In the genomic region with DNA sequence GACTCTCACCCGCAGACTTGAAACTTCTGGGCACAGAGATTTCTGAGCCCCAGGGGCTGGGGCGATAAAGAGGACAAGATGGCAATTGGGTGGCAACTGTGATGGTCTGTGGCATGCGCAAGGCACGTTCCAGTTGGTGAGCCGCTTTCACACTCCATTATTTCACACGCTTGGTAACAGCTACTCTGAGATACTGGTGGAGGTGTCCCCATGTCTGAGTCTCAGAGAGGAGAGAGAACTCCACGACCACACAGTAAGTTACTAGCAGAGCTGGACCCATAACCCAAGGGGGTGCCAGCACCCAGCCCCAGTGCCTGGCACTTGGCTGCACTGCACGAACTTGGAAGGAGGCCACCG, we compare ENCODE assay signal across 8 cellular contexts. TPM values are rescaled to one million over a fixed set of nuclear protein-coding genes. Genes with fewer than 3 reads are reported as not detected.
DNase-seq lines count a peak whose midpoint lies in the region; ATAC-seq, FAIRE-seq and TF ChIP-seq lines count a peak whose summit lies in the region.

No MANE protein-coding gene starts in this region.

- no TSS peak for BruUV-seq in HepG2 (replicated peaks; lab: Mats Ljungman, UMichigan)

- H3K9ac ChIP-seq in HepG2 (ENCODE audit: insufficient read depth, low read depth, low read length): no peak overlapping the region

- H3K4me3 Mint-ChIP-seq in activated naive CD8-positive, alpha-beta T cell treated with anti-CD3 and anti-CD28 coated beads, Interleukin-2, amount 10 ng/mL, durations not matched to agents 7 days and 5 days: no peak overlapping the region
- no peak overlapping the region for H3K4me3 Mint-ChIP-seq in activated naive CD8-positive, alpha-beta T cell treated with anti-CD3 and anti-CD28 coated beads, Interleukin-2, amount 50 U/mL, for 24 hours

- POLR2A ChIA-PET in activated naive CD8-positive, alpha-beta T cell treated with anti-CD3 and anti-CD28 coated beads, Interleukin-2, amount 10 ng/mL, durations not matched to agents 7 days and 5 days (lab: Charles Lee): no interaction called here
- POLR2A ChIA-PET in HepG2 (lab: Yijun Ruan, JAX): no interaction called here

- H3K27me3 Mint-ChIP-seq in activated naive CD8-positive, alpha-beta T cell treated with anti-CD3 and anti-CD28 coated beads, Interleukin-2, amount 10 ng/mL, durations not matched to agents 7 days and 5 days: peaks cover 87% of the 10 kb centered on the region
- H3K27me3 Mint-ChIP-seq in activated naive CD8-positive, alpha-beta T cell treated with anti-CD3 and anti-CD28 coated beads, Interleukin-2, amount 50 U/mL, for 24 hours: peaks cover 84% of the 10 kb centered on the region

- no peak for FAIRE-seq in HepG2 (lab: Jason Lieb, UNC)

- H3K27ac ChIP-seq in breast epithelium: no peak overlapping the region
- H3K27ac ChIP-seq in HepG2 (ENCODE audit: extremely low read length, insufficient read depth, low read length): no peak overlapping the region
- H3K27ac ChIP-seq in upper lobe of right lung: no peak overlapping the region

- H3K9me3 ChIP-seq in breast epithelium (no peaks in the 10 kb centered on the region), HepG2 (ENCODE audit: low read length) (no peaks in the 10 kb centered on the region), upper lobe of right lung (no peaks in the 10 kb centered on the region)

- H3K4me3 ChIP-seq in breast epithelium: peak overlapping the region in 2 of 3 donors; percentile 24 to 53
- H3K4me3 ChIP-seq in HepG2 (replicated peaks in 1 of 3; ENCODE audit: insufficient read depth in 1 of 3, low read depth in 2 of 3, low read length in 3 of 3): peak overlapping the region in 1 of 3 experiments; percentile 52; a peak in 1 of 6 replicates
- H3K4me3 ChIP-seq in upper lobe of right lung: no peak overlapping the region

- ATAC-seq in activated naive CD8-positive, alpha-beta T cell treated with anti-CD3 and anti-CD28 coated beads, Interleukin-2, amount 10 ng/mL, durations not matched to agents 7 days and 5 days (ENCODE audit: low read depth): peak; percentile 16
- ATAC-seq in activated naive CD8-positive, alpha-beta T cell treated with anti-CD3 and anti-CD28 coated beads, Interleukin-2, amount 50 U/mL, for 24 hours: no peak
- ATAC-seq in HepG2 (peak; percentile 7), upper lobe of right lung (peak; percentile 7), HG02885 (IDR thresholded peaks at IDR 0.05; ENCODE audit: poor library complexity, unreplicated experiment) (no peak), HG03159 (IDR thresholded peaks at IDR 0.05; ENCODE audit: unreplicated experiment) (no peak)

- H4K20me1 ChIP-seq in HepG2 (ENCODE audit: insufficient read depth, low read length): no peaks in the 10 kb centered on the region

- CTCF ChIA-PET in HepG2 (lab: Yijun Ruan, JAX; ENCODE audit: low intra/inter-chr PET ratio, low total read pairs): no interaction called here

- 0% methylated on average over 1 of the region's 9 CpGs for WGBS in HepG2 (ENCODE audit: low lambda C conversion rate)

- TF ChIP-seq EP300 in HepG2 (IDR thresholded peaks at IDR 0.05; ENCODE audit: low read depth in 2 of 2, low read length in 2 of 2) (no peak), HepG2 (CRISPR knock-in tag; IDR thresholded peaks at IDR 0.05; ENCODE audit: borderline replicate concordance) (no peak)

- H3K79me2 ChIP-seq in HepG2 (ENCODE audit: insufficient read depth, low read length): no peaks in the 10 kb centered on the region

- H2AFZ ChIP-seq in HepG2 (ENCODE audit: low read length): no peak overlapping the region

- H3K4me1 ChIP-seq in breast epithelium (no peaks in the 10 kb centered on the region), HepG2 (ENCODE audit: insufficient read depth, low read length) (peaks cover 62% of the 10 kb centered on the region), upper lobe of right lung (peaks cover 6% of the 10 kb centered on the region)

- in situ Hi-C loops in HepG2 (cut with HindIII; ENCODE audit: extremely low pct_ligation_motif_present, low pct_unique_long_range_greater_than_20kb): no loop called here

- no peaks in the 10 kb centered on the region for H3K36me3 Mint-ChIP-seq in activated naive CD8-positive, alpha-beta T cell treated with anti-CD3 and anti-CD28 coated beads, Interleukin-2, amount 10 ng/mL, durations not matched to agents 7 days and 5 days
- H3K36me3 Mint-ChIP-seq in activated naive CD8-positive, alpha-beta T cell treated with anti-CD3 and anti-CD28 coated beads, Interleukin-2, amount 50 U/mL, for 24 hours (ENCODE audit: low read depth): no peaks in the 10 kb centered on the region

- no peaks in the 10 kb centered on the region for H3K9me3 Mint-ChIP-seq in activated naive CD8-positive, alpha-beta T cell treated with anti-CD3 and anti-CD28 coated beads, Interleukin-2, amount 10 ng/mL, durations not matched to agents 7 days and 5 days
- no peaks in the 10 kb centered on the region for H3K9me3 Mint-ChIP-seq in activated naive CD8-positive, alpha-beta T cell treated with anti-CD3 and anti-CD28 coated beads, Interleukin-2, amount 50 U/mL, for 24 hours

- H3K4me1 Mint-ChIP-seq in activated naive CD8-positive, alpha-beta T cell treated with anti-CD3 and anti-CD28 coated beads, Interleukin-2, amount 10 ng/mL, durations not matched to agents 7 days and 5 days: peaks cover 7% of the 10 kb centered on the region
- peaks cover 9% of the 10 kb centered on the region for H3K4me1 Mint-ChIP-seq in activated naive CD8-positive, alpha-beta T cell treated with anti-CD3 and anti-CD28 coated beads, Interleukin-2, amount 50 U/mL, for 24 hours

- no peak for TF ChIP-seq RAD21 in HepG2 (CRISPR knock-in tag; IDR thresholded peaks at IDR 0.05)

- intact Hi-C loops in breast epithelium (cut with DNase I; ENCODE audit: low total_unique reads): no loop called here
- intact Hi-C loops in HepG2 (cut with micrococcal nuclease; ENCODE audit: unreplicated experiment): loop anchor here (5.0 kb wide), 1 partner anchor 46 kb away; a partner anchor contains a TSS
- intact Hi-C loops in upper lobe of right lung (cut with DNase I): no loop called here

- H3K27me3 ChIP-seq in breast epithelium: peaks cover under 1 to 28% of the 10 kb centered on the region in 2 donors
- H3K27me3 ChIP-seq in HepG2 (ENCODE audit: control insufficient read depth in 1 of 2, insufficient read depth in 2 of 2, low read length in 2 of 2): peaks cover 6 to 50% of the 10 kb centered on the region in 2 experiments; a peak in 4 of 5 replicates
- H3K27me3 ChIP-seq in upper lobe of right lung: peaks cover 75% of the 10 kb centered on the region

- H3K36me3 ChIP-seq in breast epithelium (no peaks in the 10 kb centered on the region), HepG2 (replicated peaks in 1 of 2; ENCODE audit: control insufficient read depth in 1 of 2, insufficient read depth in 2 of 2, low read length in 2 of 2) (no peaks in the 10 kb centered on the region), upper lobe of right lung (no peaks in the 10 kb centered on the region)

- DNase-seq in activated naive CD8-positive, alpha-beta T cell treated with anti-CD3 and anti-CD28 coated beads, Interleukin-2, amount 10 ng/mL, durations not matched to agents 7 days and 5 days: no peak
- DNase-seq in activated naive CD8-positive, alpha-beta T cell treated with anti-CD3 and anti-CD28 coated beads, Interleukin-2, amount 50 U/mL, for 24 hours: no peak
- DNase-seq in breast epithelium (ENCODE audit: low spot score in 2 of 2) (no peak), HepG2 (ENCODE audit: low spot score) (no peak), upper lobe of right lung (no peak), kidney tubule cell (ENCODE audit: low spot score) (no peak)

- peak overlapping the region; percentile 56 for H3K4me2 ChIP-seq in HepG2 (ENCODE audit: low read depth, low read length)

- TF ChIP-seq POLR2A in breast epithelium (IDR thresholded peaks at IDR 0.05) (no peak), HepG2 (IDR thresholded peaks at IDR 0.05; ENCODE audit: insufficient read depth in 1 of 2, low read depth in 2 of 2, low read length in 2 of 2) (no peak)

- H3K27ac Mint-ChIP-seq in activated naive CD8-positive, alpha-beta T cell treated with anti-CD3 and anti-CD28 coated beads, Interleukin-2, amount 10 ng/mL, durations not matched to agents 7 days and 5 days: no peak overlapping the region
- H3K27ac Mint-ChIP-seq in activated naive CD8-positive, alpha-beta T cell treated with anti-CD3 and anti-CD28 coated beads, Interleukin-2, amount 50 U/mL, for 24 hours: no peak overlapping the region

- TF ChIP-seq CTCF in breast epithelium (IDR thresholded peaks at IDR 0.05) (no peak), HepG2 (CRISPR knock-in tag; IDR thresholded peaks at IDR 0.05) (no peak), upper lobe of right lung (IDR thresholded peaks at IDR 0.05) (no peak)

RNA-seq across cellular contexts. Expression of a gene that starts 6.0 kb away (rescaled TPM):
- total RNA-seq in activated naive CD8-positive, alpha-beta T cell treated with anti-CD3 and anti-CD28 coated beads, Interleukin-2, amount 10 ng/mL, durations not matched to agents 7 days and 5 days: not detected
- total RNA-seq in breast epithelium (not detected), HepG2 (2016; rRNA removed; fragmentation: Illumina TruSeq; extraction: Trizol) (not detected in 2 replicates), upper lobe of right lung (not detected)
- not detected in 2 replicates for total RNA-seq in HepG2 (2016; cell fraction: cytosol; rRNA removed; fragmentation: Illumina TruSeq; extraction: Trizol; ENCODE audit: low read depth)
- total RNA-seq in HepG2 (2016; cell fraction: insoluble cytoplasmic fraction; rRNA removed; fragmentation: Illumina TruSeq; extraction: Trizol): not detected in 2 replicates
- total RNA-seq in HepG2 (2016; cell fraction: membrane; rRNA removed; fragmentation: Illumina TruSeq; extraction: Trizol): not detected in 2 replicates
- total RNA-seq in HepG2 (2016; cell fraction: nucleus; rRNA removed; fragmentation: Illumina TruSeq; extraction: Trizol): not detected in 2 replicates
- not detected in 2 replicates for polyA plus RNA-seq in HepG2 (2011; rRNA removed)
- 0.03 TPM in 1 of 2 replicates, not detected in the other for polyA plus RNA-seq in HepG2 (2011; cell fraction: cytosol; rRNA removed)
- polyA plus RNA-seq in HepG2 (2011; cell fraction: nucleus; rRNA removed): not detected in 2 replicates
- polyA plus RNA-seq in HepG2 (2012): not detected in 2 replicates
- polyA plus RNA-seq in HepG2 (2016; cell fraction: cytosol; fragmentation: Illumina TruSeq; extraction: Trizol; ENCODE audit: low read depth): not detected in 2 replicates
- not detected in 2 replicates for polyA plus RNA-seq in HepG2 (2016; cell fraction: insoluble cytoplasmic fraction; fragmentation: Illumina TruSeq; extraction: Trizol; ENCODE audit: low read depth)
- not detected in 2 replicates for polyA plus RNA-seq in HepG2 (2016; cell fraction: membrane; fragmentation: Illumina TruSeq; extraction: Trizol; ENCODE audit: low read depth)
- not detected in 2 replicates for polyA plus RNA-seq in HepG2 (2016; cell fraction: nucleus; fragmentation: Illumina TruSeq; extraction: Trizol; ENCODE audit: insufficient read depth, low read depth)
- not detected in 2 replicates for polyA minus RNA-seq in HepG2 (2011; rRNA and poly(A)+ RNA removed; ENCODE audit: low replicate concordance)
- polyA minus RNA-seq in HepG2 (2011; cell fraction: cytosol; rRNA and poly(A)+ RNA removed): not detected in 2 replicates
- not detected in 2 replicates for polyA minus RNA-seq in HepG2 (2011; cell fraction: nucleus; rRNA and poly(A)+ RNA removed)

RNA-seq across cellular contexts. Expression of a gene that starts 6.9 kb away (rescaled TPM):
- 1 to 10 TPM in 1 of 2 experiments, under 1 TPM in 1; 0.91 to 1.4 TPM for total RNA-seq in activated naive CD8-positive, alpha-beta T cell treated with anti-CD3 and anti-CD28 coated beads, Interleukin-2, amount 10 ng/mL, durations not matched to agents 7 days and 5 days
- total RNA-seq in breast epithelium (10 to 100 TPM in 2 of 3 donors, 1 to 10 TPM in 1; 8.9 to 18.0 (median 14.9) TPM), HepG2 (2016; rRNA removed; fragmentation: Illumina TruSeq; extraction: Trizol) (18.9 and 24.2 TPM in 2 replicates), upper lobe of right lung (5.9 TPM)
- total RNA-seq in HepG2 (2016; cell fraction: cytosol; rRNA removed; fragmentation: Illumina TruSeq; extraction: Trizol; ENCODE audit: low read depth): 15.4 and 17.8 TPM in 2 replicates
- 18.4 and 24.9 TPM in 2 replicates for total RNA-seq in HepG2 (2016; cell fraction: insoluble cytoplasmic fraction; rRNA removed; fragmentation: Illumina TruSeq; extraction: Trizol)
- 25.0 and 25.7 TPM in 2 replicates for total RNA-seq in HepG2 (2016; cell fraction: membrane; rRNA removed; fragmentation: Illumina TruSeq; extraction: Trizol)
- total RNA-seq in HepG2 (2016; cell fraction: nucleus; rRNA removed; fragmentation: Illumina TruSeq; extraction: Trizol): 24.1 and 25.4 TPM in 2 replicates
- polyA plus RNA-seq in HepG2 (2011; rRNA removed): 44.4 and 65.7 TPM in 2 replicates
- polyA plus RNA-seq in HepG2 (2011; cell fraction: cytosol; rRNA removed): 51.3 and 51.5 TPM in 2 replicates
- 13.4 and 13.6 TPM in 2 replicates for polyA plus RNA-seq in HepG2 (2011; cell fraction: nucleus; rRNA removed)
- polyA plus RNA-seq in HepG2 (2012): 25.3 and 25.4 TPM in 2 replicates
- 22.6 and 32.8 TPM in 2 replicates for polyA plus RNA-seq in HepG2 (2016; cell fraction: cytosol; fragmentation: Illumina TruSeq; extraction: Trizol; ENCODE audit: low read depth)
- 25.8 and 26.8 TPM in 2 replicates for polyA plus RNA-seq in HepG2 (2016; cell fraction: insoluble cytoplasmic fraction; fragmentation: Illumina TruSeq; extraction: Trizol; ENCODE audit: low read depth)
- 31.8 and 34.1 TPM in 2 replicates for polyA plus RNA-seq in HepG2 (2016; cell fraction: membrane; fragmentation: Illumina TruSeq; extraction: Trizol; ENCODE audit: low read depth)
- 38.2 and 40.9 TPM in 2 replicates for polyA plus RNA-seq in HepG2 (2016; cell fraction: nucleus; fragmentation: Illumina TruSeq; extraction: Trizol; ENCODE audit: insufficient read depth, low read depth)
- polyA minus RNA-seq in HepG2 (2011; rRNA and poly(A)+ RNA removed; ENCODE audit: low replicate concordance): 11.9 and 47.4 TPM in 2 replicates
- polyA minus RNA-seq in HepG2 (2011; cell fraction: cytosol; rRNA and poly(A)+ RNA removed): 22.6 and 22.7 TPM in 2 replicates
- polyA minus RNA-seq in HepG2 (2011; cell fraction: nucleus; rRNA and poly(A)+ RNA removed): 6.4 and 12.8 TPM in 2 replicates

RNA-seq across cellular contexts. Expression of a gene that starts 45.1 kb away (rescaled TPM):
- 100 to 1,000 TPM; 667 to 710 TPM for total RNA-seq in activated naive CD8-positive, alpha-beta T cell treated with anti-CD3 and anti-CD28 coated beads, Interleukin-2, amount 10 ng/mL, durations not matched to agents 7 days and 5 days
- 1,000 to 10,000 TPM in 1 of 3 donors, 100 to 1,000 TPM in 2; 586 to 1,018 (median 961) TPM for total RNA-seq in breast epithelium
- total RNA-seq in HepG2 (2016; rRNA removed; fragmentation: Illumina TruSeq; extraction: Trizol): 238 and 251 TPM in 2 replicates
- 42.5 and 43.8 TPM in 2 replicates for total RNA-seq in HepG2 (2016; cell fraction: cytosol; rRNA removed; fragmentation: Illumina TruSeq; extraction: Trizol; ENCODE audit: low read depth)
- total RNA-seq in HepG2 (2016; cell fraction: insoluble cytoplasmic fraction; rRNA removed; fragmentation: Illumina TruSeq; extraction: Trizol): 229 and 234 TPM in 2 replicates
- 50.6 and 57.8 TPM in 2 replicates for total RNA-seq in HepG2 (2016; cell fraction: membrane; rRNA removed; fragmentation: Illumina TruSeq; extraction: Trizol)
- total RNA-seq in HepG2 (2016; cell fraction: nucleus; rRNA removed; fragmentation: Illumina TruSeq; extraction: Trizol): 224 and 247 TPM in 2 replicates
- polyA plus RNA-seq in HepG2 (2011; rRNA removed): 344 and 362 TPM in 2 replicates
- polyA plus RNA-seq in HepG2 (2011; cell fraction: cytosol; rRNA removed): 156 and 197 TPM in 2 replicates
- polyA plus RNA-seq in HepG2 (2011; cell fraction: nucleus; rRNA removed): 920 and 1,014 TPM in 2 replicates
- polyA plus RNA-seq in HepG2 (2012): 102 and 112 TPM in 2 replicates
- 3.1 and 3.6 TPM in 2 replicates for polyA plus RNA-seq in HepG2 (2016; cell fraction: cytosol; fragmentation: Illumina TruSeq; extraction: Trizol; ENCODE audit: low read depth)
- polyA plus RNA-seq in HepG2 (2016; cell fraction: insoluble cytoplasmic fraction; fragmentation: Illumina TruSeq; extraction: Trizol; ENCODE audit: low read depth): 120 and 135 TPM in 2 replicates
- 11.9 and 15.1 TPM in 2 replicates for polyA plus RNA-seq in HepG2 (2016; cell fraction: membrane; fragmentation: Illumina TruSeq; extraction: Trizol; ENCODE audit: low read depth)
- 326 and 352 TPM in 2 replicates for polyA plus RNA-seq in HepG2 (2016; cell fraction: nucleus; fragmentation: Illumina TruSeq; extraction: Trizol; ENCODE audit: insufficient read depth, low read depth)
- polyA minus RNA-seq in HepG2 (2011; rRNA and poly(A)+ RNA removed; ENCODE audit: low replicate concordance): 454 and 540 TPM in 2 replicates
- 210 and 220 TPM in 2 replicates for polyA minus RNA-seq in HepG2 (2011; cell fraction: cytosol; rRNA and poly(A)+ RNA removed)
- polyA minus RNA-seq in HepG2 (2011; cell fraction: nucleus; rRNA and poly(A)+ RNA removed): 473 and 556 TPM in 2 replicates
- 480 TPM for total RNA-seq in upper lobe of right lung

Comparison
In these comparisons a context has a peak if more than half of its experiments do, and no peak if none do; other contexts are left out.
1. ATAC-seq: peak in activated naive CD8-positive, alpha-beta T cell treated with anti-CD3 and anti-CD28 coated beads, Interleukin-2, amount 10 ng/mL, durations not matched to agents 7 days and 5 days (single experiment), HepG2 (single experiment) and upper lobe of right lung (single experiment); none in activated naive CD8-positive, alpha-beta T cell treated with anti-CD3 and anti-CD28 coated beads, Interleukin-2, amount 50 U/mL, for 24 hours (single experiment), HG02885 (single experiment) and HG03159 (single experiment).